ENCODE assay signal across 8 cellular contexts in the genomic region with DNA sequence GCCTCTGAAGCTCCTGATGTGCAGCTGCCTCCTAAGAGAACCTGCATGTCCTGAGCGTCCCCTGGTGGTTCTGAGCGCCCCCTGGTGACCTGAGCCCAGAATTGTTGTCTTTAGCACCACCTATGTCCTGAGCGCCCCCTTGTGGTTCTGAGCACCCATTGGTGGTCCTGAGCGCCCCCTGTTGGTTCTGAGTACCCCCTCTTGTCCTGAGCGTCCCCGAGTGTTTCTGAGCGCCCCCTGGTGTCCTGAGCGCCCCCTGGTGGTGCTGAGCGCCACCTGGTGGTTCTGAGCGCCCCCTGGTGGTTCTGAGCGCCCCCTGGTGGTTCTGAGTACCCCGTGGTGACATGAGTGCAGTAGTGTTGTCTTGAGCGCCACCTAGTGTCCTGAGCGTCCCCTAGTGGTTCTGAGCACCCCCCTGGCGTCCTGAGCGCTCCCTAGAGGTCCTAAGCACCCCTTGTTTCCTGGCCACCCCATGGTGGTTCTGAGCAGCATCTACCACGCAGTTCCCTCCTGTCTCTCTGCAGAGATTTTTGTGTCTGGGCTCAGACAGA.
DNase-seq lines count a peak whose midpoint lies in the region; ATAC-seq, FAIRE-seq and TF ChIP-seq lines count a peak whose summit lies in the region.

No MANE protein-coding gene starts in this region.

- ATAC-seq in A549 (peak; percentile 47 to 71; a peak in 3 of 6 replicates), GM18517 (IDR thresholded peaks at IDR 0.05; ENCODE audit: unreplicated experiment) (peak; percentile 89), HG03045 (IDR thresholded peaks at IDR 0.05; ENCODE audit: unreplicated experiment) (peak; percentile 90), lung (ENCODE audit: insufficient read depth, low FRiP score) (peak; percentile 58)
- ATAC-seq in activated naive CD4-positive, alpha-beta T cell treated with anti-CD3 and anti-CD28 coated beads, Interleukin-2, amount 50 U/mL, for 72 hours: peak; percentile 96 to 98

- H3K27ac Mint-ChIP-seq in activated naive CD4-positive, alpha-beta T cell treated with anti-CD3 and anti-CD28 coated beads, Interleukin-2, amount 50 U/mL, for 72 hours: no peak overlapping the region

- no peaks in the 10 kb centered on the region for H3K9me3 Mint-ChIP-seq in activated naive CD4-positive, alpha-beta T cell treated with anti-CD3 and anti-CD28 coated beads, Interleukin-2, amount 50 U/mL, for 72 hours

- no peak for TF ChIP-seq POLR2A in A549 (IDR thresholded peaks at IDR 0.05; ENCODE audit: low read length)
- TF ChIP-seq POLR2A in testis (IDR thresholded peaks at IDR 0.05): no peak

- CTCF ChIA-PET in A549 (lab: Yijun Ruan, JAX): interaction anchor here (0.7 to 0.9 kb wide), 2 partner anchors 9 to 15 kb away, joined by 3 to 4 read pairs; no protein-coding TSS in a partner anchor

- H3K36me3 Mint-ChIP-seq in activated naive CD4-positive, alpha-beta T cell treated with anti-CD3 and anti-CD28 coated beads, Interleukin-2, amount 50 U/mL, for 72 hours: no peaks in the 10 kb centered on the region

- no peak overlapping the region for H3K4me2 ChIP-seq in A549

- H3K4me3 ChIP-seq in A549 (no peak overlapping the region), lung (no peak overlapping the region), testis (no peak overlapping the region)

- POLR2A ChIA-PET in A549 (lab: Yijun Ruan, JAX): no interaction called here

- H3K9me3 ChIP-seq in A549 (peaks cover 9% of the 10 kb centered on the region; the same call in 1 of the 3 replicates), lung (ENCODE audit: control insufficient read depth in 2 of 2, insufficient read depth in 1 of 2, low read length in 1 of 2) (peaks cover 0 to 2% of the 10 kb centered on the region in 2 donors), testis (no peaks in the 10 kb centered on the region)

- WGBS in A549 (ENCODE audit: missing lambda C conversion rate): 29% methylated on average over 8 of the region's 17 CpGs
- 44 to 49% methylated on average over 17 of the region's 17 CpGs for WGBS in lung, 2 donors
- 30 to 52% methylated on average over 2 to 13 of the region's 17 CpGs for WGBS in testis, 2 donors

- no peaks in the 10 kb centered on the region for H3K27me3 ChIP-seq in lung (ENCODE audit: control insufficient read depth, insufficient read depth)
- H3K27me3 ChIP-seq in testis: no peaks in the 10 kb centered on the region

- H3K27ac ChIP-seq in A549: no peak overlapping the region
- H3K27ac ChIP-seq in lung (ENCODE audit: low read depth in 1 of 2, low read length in 1 of 2): no peak overlapping the region
- no peak overlapping the region for H3K27ac ChIP-seq in testis

- H3K4me1 ChIP-seq in A549: no peaks in the 10 kb centered on the region
- no peaks in the 10 kb centered on the region for H3K4me1 ChIP-seq in lung (ENCODE audit: control insufficient read depth in 2 of 2, insufficient read depth in 2 of 2, low read length in 2 of 2)
- H3K4me1 ChIP-seq in testis: no peaks in the 10 kb centered on the region

- intact Hi-C loops in testis (cut with DNase I; ENCODE audit: low total_unique reads): no loop called here

- H3K36me3 ChIP-seq in lung (ENCODE audit: control insufficient read depth in 2 of 2, insufficient read depth in 2 of 2, low read length in 2 of 2): no peaks in the 10 kb centered on the region
- H3K36me3 ChIP-seq in testis (ENCODE audit: low read depth, missing control alignments): no peaks in the 10 kb centered on the region

- peak in 1 of 2 experiments; percentile 74 for DNase-seq in A549 (ENCODE audit: low read depth in 1 of 2, low spot score in 1 of 2)
- DNase-seq in SHP77 (lab: John Stamatoyannopoulos, UW): peak; percentile 42 to 58
- peak; percentile 86 to 100 for DNase-seq in activated naive CD4-positive, alpha-beta T cell treated with anti-CD3 and anti-CD28 coated beads, Interleukin-2, amount 50 U/mL, for 72 hours (ENCODE audit: low spot score in 2 of 2)
- peak; percentile 43 for DNase-seq in lung (ENCODE audit: low spot score)
- peak; percentile 95 for DNase-seq in testis
- DNase-seq in cerebellum (ENCODE audit: low spot score): no peak

- FAIRE-seq in A549 (lab: Jason Lieb, UNC): no peak

- TF ChIP-seq EP300 in A549 (IDR thresholded peaks at IDR 0.05): no peak

- TF ChIP-seq RAD21 in A549 (conservative IDR thresholded peaks at IDR 0.05 in 1 of 2, IDR thresholded peaks at IDR 0.05 in 1 of 2): no peak

- TF ChIP-seq CTCF in A549 (IDR thresholded peaks at IDR 0.05) (peak; percentile 44), lung (IDR thresholded peaks at IDR 0.05; ENCODE audit: control extremely low read depth, extremely low read depth) (no peak), testis (IDR thresholded peaks at IDR 0.05) (peak; percentile 92 to 96 (median 92))

TF ChIP-seq in A549, 52 proteins besides CTCF, POLR2A, EP300 and RAD21:
- TF ChIP-seq KDM1A (IDR thresholded peaks at IDR 0.05; ENCODE audit: low read depth) (no peak), GATA3 (IDR thresholded peaks at IDR 0.05; ENCODE audit: borderline replicate concordance) (peak; percentile 34; the same call in 1 of the 2 replicates)
